Comparison of ENCODE assay signal across 1 cellular context in genomic region chr14:95442016-95442632, GRCh38.
TF ChIP-seq lines count a peak whose summit lies in the region.

No MANE protein-coding gene starts in this region.

TF ChIP-seq in GM12878, 131 proteins besides CTCF, POLR2A, EP300 and RAD21:
- TF ChIP-seq EED (IDR thresholded peaks at IDR 0.05; ENCODE audit: low read depth) (no peak), HDAC6 (IDR thresholded peaks at IDR 0.05; ENCODE audit: unreplicated experiment) (no peak), IKZF2 (IDR thresholded peaks at IDR 0.05) (0 out of 4 replicates have a peak, but pooled peaks of 1 of the 2 experiments have one; percentile 21), ZNF592 (IDR thresholded peaks at IDR 0.05) (no peak), PAX8 (IDR thresholded peaks at IDR 0.05) (no peak), RCOR1 (conservative IDR thresholded peaks at IDR 0.05; ENCODE audit: low read depth, low read length) (no peak), ZBTB4 (CRISPR knock-in tag; IDR thresholded peaks at IDR 0.05) (no peak)
